9 cellular contexts compared by ENCODE assay signal in the genomic region with DNA sequence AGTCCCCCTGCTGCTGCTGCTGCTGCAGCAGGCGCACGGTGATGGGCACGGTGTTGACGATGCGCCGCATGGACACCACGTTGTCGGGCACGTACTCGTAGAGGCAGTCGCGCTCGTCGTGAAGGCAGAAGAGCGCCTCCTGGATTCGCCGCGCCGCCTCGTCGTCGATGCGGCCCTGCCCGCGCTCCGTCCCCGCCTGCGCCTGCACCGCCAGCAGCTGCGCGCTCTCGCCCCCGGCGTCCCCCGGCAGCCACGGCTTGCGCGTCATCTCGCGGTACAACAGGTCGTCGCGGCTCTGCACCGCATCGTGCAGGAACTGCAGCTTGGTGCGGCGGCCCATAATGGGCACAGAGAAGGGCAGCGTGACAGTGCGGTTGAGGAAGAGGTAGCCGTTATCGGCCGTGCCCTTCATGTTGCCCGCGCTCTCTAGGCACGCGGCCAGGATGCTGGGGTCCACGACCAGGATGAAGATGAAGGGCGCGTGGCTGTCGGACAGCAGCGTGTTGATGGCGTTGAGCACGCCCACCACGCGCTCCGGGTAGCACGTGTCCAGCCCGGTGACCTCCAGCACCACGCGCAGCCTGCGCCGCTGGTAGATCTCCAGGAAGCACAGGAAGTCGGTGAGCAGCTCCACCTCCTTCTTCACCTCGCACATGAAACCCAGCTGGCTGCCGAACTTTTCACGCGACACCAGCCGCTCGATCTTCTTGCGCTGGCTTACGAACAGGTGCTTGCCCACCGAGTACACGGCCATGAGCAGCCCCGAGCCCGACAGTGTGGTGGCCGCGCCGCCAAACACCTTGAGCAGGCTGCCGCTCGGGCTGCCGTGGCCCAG. TPM values are rescaled to one million over a fixed set of nuclear protein-coding genes. Genes with fewer than 3 reads are reported as not detected.
DNase-seq lines count a peak whose midpoint lies in the region; ATAC-seq and TF ChIP-seq lines count a peak whose summit lies in the region.
"Had no signal": no experiment of that assay in that cellular context is flagged by ENCODE, and none has a peak within 500 bp of the region (broad histone marks: within the 10 kb centered on the region; RNA-seq: fewer than 3 reads in every experiment).

No MANE protein-coding gene starts in this region.

- H3K27ac ChIP-seq in endodermal cell (ENCODE audit: low read depth, low read length) (no peak overlapping the region), tibial artery (no peak overlapping the region)

- H3K9me3 Mint-ChIP-seq in endodermal cell = peaks cover 4% of the 10 kb centered on the region
- H3K9me3 Mint-ChIP-seq in nephron = no peaks in the 10 kb centered on the region

- H3K4me1 Mint-ChIP-seq in endodermal cell (peaks cover 10% of the 10 kb centered on the region), nephron (peaks cover 7% of the 10 kb centered on the region)

- TF ChIP-seq CTCF in GM13976 (IDR thresholded peaks at IDR 0.05; ENCODE audit: borderline replicate concordance, control extremely low read depth, extremely low read depth, insufficient read depth, missing control alignments) (no peak), endodermal cell (conservative IDR thresholded peaks at IDR 0.05) (peak; percentile 49), nephron (IDR thresholded peaks at IDR 0.05; ENCODE audit: unreplicated experiment in 3 of 3) (no peak), tibial artery (IDR thresholded peaks at IDR 0.05) (no peak)

- WGBS in endodermal cell (ENCODE audit: insufficient coverage in 1 of 2, insufficient read length in 1 of 2), 2 experiments = 74 to 88% methylated on average over 57 to 91 of the region's 91 CpGs

- peak; percentile 72 for DNase-seq in GM13976 (ENCODE audit: low spot score)
- peak; percentile 33 to 42 for DNase-seq in activated CD4-positive, alpha-beta T cell treated with anti-CD3 and anti-CD28 coated beads, Interleukin-2, amount 50 U/mL, for 4 hours
- peak; percentile 89 for DNase-seq in endodermal cell
- no peak for DNase-seq in tibial artery
- DNase-seq in NCI-H2107 treated with DMSO at 0.1 percent for 48 hours (lab: John Stamatoyannopoulos, UW; ENCODE audit: unreplicated experiment) = no peak

- H3K27me3 Mint-ChIP-seq in endodermal cell (ENCODE audit: insufficient read depth) (peaks cover 62% of the 10 kb centered on the region), nephron (ENCODE audit: low read depth) (peaks cover 30% of the 10 kb centered on the region)

- H3K9me3 ChIP-seq in endodermal cell (ENCODE audit: control insufficient read depth, low read length) (no peaks in the 10 kb centered on the region), tibial artery (no peaks in the 10 kb centered on the region)

- no peak overlapping the region for H3K4me3 ChIP-seq in endodermal cell (ENCODE audit: low read length)
- H3K4me3 ChIP-seq in tibial artery = peak overlapping the region; percentile 19 to 40
- H3K4me3 ChIP-seq: lung had no signal

- H3K36me3 Mint-ChIP-seq in endodermal cell (ENCODE audit: low read depth) = peaks cover 7% of the 10 kb centered on the region
- H3K36me3 Mint-ChIP-seq in nephron (ENCODE audit: low read depth) = no peaks in the 10 kb centered on the region

- in situ Hi-C loops in GM13976 (cut with MboI; ENCODE audit: low sequenced_read_pairs, unreplicated experiment) = no loop called here

- intact Hi-C loops in tibial artery (cut with DNase I; ENCODE audit: low total_unique reads) = no loop called here

- H3K4me3 Mint-ChIP-seq in endodermal cell (no peak overlapping the region), nephron (peak overlapping the region in 2 of 3 experiments; percentile 34 to 54)

- ATAC-seq in HG02763 (IDR thresholded peaks at IDR 0.05; ENCODE audit: unreplicated experiment) (no peak), GM19351 (IDR thresholded peaks at IDR 0.05; ENCODE audit: unreplicated experiment) (no peak)

- H3K27me3 ChIP-seq in endodermal cell (ENCODE audit: control insufficient read depth, insufficient read depth, low read length, poor library complexity, severe bottlenecking) (peaks cover 3% of the 10 kb centered on the region), tibial artery (peaks cover 0 to 73% of the 10 kb centered on the region in 2 donors)

- H3K9ac ChIP-seq in endodermal cell (ENCODE audit: extremely low read depth, low read length, poor library complexity, severe bottlenecking) = no peak overlapping the region

- H3K36me3 ChIP-seq in endodermal cell (ENCODE audit: control insufficient read depth, insufficient read depth, low read length) (no peaks in the 10 kb centered on the region), tibial artery (peaks cover 0 to 4% (median 0%) of the 10 kb centered on the region in 3 donors)

- peaks cover 12% of the 10 kb centered on the region for H3K4me1 ChIP-seq in endodermal cell (ENCODE audit: control insufficient read depth, insufficient read depth, low read length)
- peaks cover 10 to 34% (median 26%) of the 10 kb centered on the region in 4 donors for H3K4me1 ChIP-seq in tibial artery

- H3K27ac Mint-ChIP-seq in endodermal cell (no peak overlapping the region), nephron (no peak overlapping the region)

RNA-seq across cellular contexts. Expression of gene NKPD1, which starts 8.1 kb away (rescaled TPM):
- under 1 TPM; 0.15 to 0.22 TPM for total RNA-seq in endodermal cell
- 0.25 TPM for polyA plus RNA-seq in endodermal cell (2013, experiment 1 of 2)
- 0.21 TPM for polyA plus RNA-seq in endodermal cell (2013, experiment 2 of 2)

RNA-seq across cellular contexts. Expression of gene TRAPPC6A, which starts 25.3 kb away (rescaled TPM):
- 10 to 100 TPM; 56.6 to 79.1 TPM for total RNA-seq in endodermal cell
- polyA plus RNA-seq in endodermal cell (2013, experiment 1 of 2) = 35.0 TPM
- 33.3 TPM for polyA plus RNA-seq in endodermal cell (2013, experiment 2 of 2)

RNA-seq across cellular contexts. Expression of gene BLOC1S3, which starts 25.9 kb away (rescaled TPM):
- 10 to 100 TPM in 1 of 2 donors, 1 to 10 TPM in 1; 9.4 to 11.3 TPM for total RNA-seq in endodermal cell
- 4.8 TPM for polyA plus RNA-seq in endodermal cell (2013, experiment 1 of 2)
- polyA plus RNA-seq in endodermal cell (2013, experiment 2 of 2) = 4.9 TPM

RNA-seq across cellular contexts. Expression of gene PPP1R37, which starts 59.7 kb away (rescaled TPM):
- total RNA-seq in endodermal cell = 10 to 100 TPM; 23.6 to 32.5 TPM
- 22.4 TPM for polyA plus RNA-seq in endodermal cell (2013, experiment 1 of 2)
- polyA plus RNA-seq in endodermal cell (2013, experiment 2 of 2) = 20.6 TPM

Comparison
In these comparisons a context has a peak if more than half of its experiments do, and no peak if none do; other contexts are left out.
1. DNase-seq: peak in GM13976 (single experiment), activated CD4-positive, alpha-beta T cell treated with anti-CD3 and anti-CD28 coated beads, Interleukin-2, amount 50 U/mL, for 4 hours (2 of 2) and endodermal cell (single experiment); none in tibial artery (0 of 2) and NCI-H2107 treated with DMSO at 0.1 percent for 48 hours (single experiment).